Comparison of ENCODE assay signal across 18 cellular contexts in genomic region chrX:72128183-72128834, GRCh38. TPM values are rescaled to one million over a fixed set of nuclear protein-coding genes. Genes with fewer than 3 reads are reported as not detected.
DNase-seq lines count a peak whose midpoint lies in the region; ATAC-seq, FAIRE-seq and TF ChIP-seq lines count a peak whose summit lies in the region.
"Had no signal": no experiment of that assay in that cellular context is flagged by ENCODE, and none has a peak within 500 bp of the region (broad histone marks: within the 10 kb centered on the region; RNA-seq: fewer than 3 reads in every experiment).

No MANE protein-coding gene starts in this region.

- TF ChIP-seq CTCF in astrocyte (IDR thresholded peaks at IDR 0.05; ENCODE audit: insufficient read depth, low read depth, low read length), result no peak
- no peak for TF ChIP-seq CTCF in gastroesophageal sphincter (IDR thresholded peaks at IDR 0.05)
- no peak for TF ChIP-seq CTCF in nephron (IDR thresholded peaks at IDR 0.05; ENCODE audit: unreplicated experiment in 3 of 3)
- no peak for TF ChIP-seq CTCF in psoas muscle (IDR thresholded peaks at IDR 0.05)
- TF ChIP-seq CTCF in spleen (IDR thresholded peaks at IDR 0.05 in 8 of 11, conservative IDR thresholded peaks at IDR 0.05 in 3 of 11), result no peak

- no peak overlapping the region for H3K9ac ChIP-seq in astrocyte (ENCODE audit: low read length)
- H3K9ac ChIP-seq: BLaER1 had no signal

- peaks cover 4% of the 10 kb centered on the region for H4K20me1 ChIP-seq in astrocyte (ENCODE audit: insufficient read depth, low read length)

- no peak for ATAC-seq in gastroesophageal sphincter
- ATAC-seq in psoas muscle, result no peak
- no peak for ATAC-seq in stimulated activated naive CD8-positive, alpha-beta T cell treated with anti-CD3 and anti-CD28 coated beads, Interleukin-15, Interleukin-2, amounts not matched to agents 100 U/mL and 50 U/mL, for 24 hours

- H3K36me3 ChIP-seq in astrocyte (ENCODE audit: insufficient read depth, low read length), result no peaks in the 10 kb centered on the region
- H3K36me3 ChIP-seq in gastroesophageal sphincter, result no peaks in the 10 kb centered on the region
- H3K36me3 ChIP-seq in psoas muscle (ENCODE audit: insufficient read depth in 1 of 2, low read depth in 1 of 2), result no peaks in the 10 kb centered on the region
- peaks cover 0 to 7% (median 0%) of the 10 kb centered on the region in 6 donors for H3K36me3 ChIP-seq in spleen
- H3K36me3 ChIP-seq: BLaER1, SJSA1 had no signal

- TF ChIP-seq POLR2A in gastroesophageal sphincter (IDR thresholded peaks at IDR 0.05), result no peak
- no peak for TF ChIP-seq POLR2A in spleen (IDR thresholded peaks at IDR 0.05)

- H3K36me3 Mint-ChIP-seq in astrocyte (ENCODE audit: low read depth, unreplicated experiment) (peaks cover 7% of the 10 kb centered on the region), nephron (ENCODE audit: low read depth) (peaks cover 21% of the 10 kb centered on the region)

- H3K27me3 Mint-ChIP-seq in astrocyte (ENCODE audit: low read depth, unreplicated experiment) (no peaks in the 10 kb centered on the region), nephron (ENCODE audit: low read depth) (no peaks in the 10 kb centered on the region)

- H3K4me2 ChIP-seq in astrocyte (ENCODE audit: low read length), result peak overlapping the region; percentile 5
- H3K4me2 ChIP-seq: BLaER1 had no signal

- DNase-seq in astrocyte (ENCODE audit: low read depth) (no peak), psoas muscle (no peak), iPS-NIHi11 (ENCODE audit: low spot score) (no peak), spleen (no peak)
- no peak for DNase-seq in stimulated activated naive CD8-positive, alpha-beta T cell treated with anti-CD3 and anti-CD28 coated beads, Interleukin-15, Interleukin-2, amounts not matched to agents 100 U/mL and 50 U/mL, for 24 hours
- DNase-seq: KG1, NCI-H1436 treated with DMSO at 0.1 percent for 48 hours, NCI-H1930 had no signal

- H2AFZ ChIP-seq in astrocyte (ENCODE audit: low read depth, low read length), result no peak overlapping the region

- no peak for TF ChIP-seq EP300 in gastroesophageal sphincter (IDR thresholded peaks at IDR 0.05)

- H3K4me1 Mint-ChIP-seq in astrocyte (ENCODE audit: low read depth, unreplicated experiment), result peaks cover 26% of the 10 kb centered on the region
- H3K4me1 Mint-ChIP-seq in nephron, result peaks cover 62% of the 10 kb centered on the region

- H3K27me3 ChIP-seq in astrocyte (ENCODE audit: insufficient read depth, low read length), result no peaks in the 10 kb centered on the region
- H3K27me3 ChIP-seq in gastroesophageal sphincter, result no peaks in the 10 kb centered on the region
- H3K27me3 ChIP-seq in psoas muscle (ENCODE audit: insufficient read depth in 3 of 3, low read length in 2 of 3), result peaks cover 0 to 53% (median 0%) of the 10 kb centered on the region in 3 donors
- H3K27me3 ChIP-seq in spleen (replicated peaks in 1 of 7), result peaks cover 0 to 54% (median 8%) of the 10 kb centered on the region in 7 donors
- H3K27me3 ChIP-seq: SJSA1 had no signal

- H3K9me3 Mint-ChIP-seq in astrocyte (ENCODE audit: unreplicated experiment) (no peaks in the 10 kb centered on the region), nephron (peaks cover 15% of the 10 kb centered on the region)
- H3K9me3 Mint-ChIP-seq: CD4-positive, alpha-beta T cell had no signal

- WGBS in gastroesophageal sphincter (ENCODE audit: low coverage in 1 of 2), 2 donors, result 57 to 66% methylated on average over 1 to 3 of the region's 4 CpGs
- 62 to 69% (median 62%) methylated on average over 4 of the region's 4 CpGs for WGBS in psoas muscle, 3 donors
- WGBS in spleen, 5 donors, result 68 to 94% (median 89%) methylated on average over 3 to 4 of the region's 4 CpGs

- H3K9me3 ChIP-seq in astrocyte (ENCODE audit: insufficient read depth, low read depth, low read length) (no peaks in the 10 kb centered on the region), gastroesophageal sphincter (no peaks in the 10 kb centered on the region), psoas muscle (no peaks in the 10 kb centered on the region), spleen (no peaks in the 10 kb centered on the region)
- H3K9me3 ChIP-seq: BLaER1, SJSA1 had no signal

- no peak overlapping the region for H3K4me3 ChIP-seq in astrocyte (ENCODE audit: insufficient read depth, low read depth, low read length)
- no peak overlapping the region for H3K4me3 ChIP-seq in gastroesophageal sphincter
- no peak overlapping the region for H3K4me3 ChIP-seq in psoas muscle
- no peak overlapping the region for H3K4me3 ChIP-seq in spleen
- H3K4me3 ChIP-seq: BLaER1, SJSA1 had no signal

- H3K27ac ChIP-seq in astrocyte (ENCODE audit: low read depth, low read length) (no peak overlapping the region), gastroesophageal sphincter (peak overlapping the region in 3 of 4 donors; percentile 7 to 80 (median 38)), psoas muscle (no peak overlapping the region), spleen (no peak overlapping the region)
- H3K27ac ChIP-seq: BLaER1, SJSA1 had no signal

- H3K4me3 Mint-ChIP-seq in astrocyte (ENCODE audit: unreplicated experiment) (no peak overlapping the region), nephron (peak overlapping the region; percentile 23 to 78 (median 72))

- FAIRE-seq in astrocyte (lab: Jason Lieb, UNC), result no peak
- FAIRE-seq: G401.6, GM12892, GM18507, RCC 7860 had no signal

- H3K27ac Mint-ChIP-seq in astrocyte (ENCODE audit: unreplicated experiment) (no peak overlapping the region), nephron (peak overlapping the region; percentile 54 to 67 (median 62))
- H3K27ac Mint-ChIP-seq: CD4-positive, alpha-beta T cell had no signal

- H3K79me2 ChIP-seq in astrocyte (ENCODE audit: insufficient read depth, low read length), result no peaks in the 10 kb centered on the region

- intact Hi-C loops in psoas muscle (cut with DNase I), result loop anchor here in 1 of 2 donors (5.0 kb wide), 1 partner anchor 111 kb away; no protein-coding TSS in a partner anchor
- intact Hi-C loops in spleen (cut with DNase I; ENCODE audit: low total_unique reads), result loop anchor here (5.0 kb wide), 1 partner anchor 111 kb away; no protein-coding TSS in a partner anchor

- H3K4me1 ChIP-seq in astrocyte (ENCODE audit: insufficient read depth, low read length) (peaks cover 30% of the 10 kb centered on the region), gastroesophageal sphincter (peaks cover 10 to 87% (median 17%) of the 10 kb centered on the region in 3 donors), psoas muscle (no peaks in the 10 kb centered on the region), spleen (peaks cover 0 to 61% (median 33%) of the 10 kb centered on the region in 6 donors)

RNA-seq across cellular contexts. Expression of gene RTL5, which starts 3.4 kb away (rescaled TPM):
- total RNA-seq in astrocyte, result 13.2 and 16.1 TPM in 2 replicates
- 10 to 100 TPM in 2 of 4 donors, 1 to 10 TPM in 2; 8.8 to 19.0 (median 9.9) TPM for total RNA-seq in gastroesophageal sphincter
- 1 to 10 TPM in 3 of 4 donors, under 1 TPM in 1; 0.91 to 2.2 (median 1.3) TPM for total RNA-seq in psoas muscle
- polyA plus RNA-seq in psoas muscle, result under 1 TPM; 0.37 to 0.66 (median 0.48) TPM
- 1 to 10 TPM; 2.7 to 5.9 (median 4.2) TPM for total RNA-seq in spleen
- polyA plus RNA-seq in spleen, result under 1 TPM; 0.46 to 0.99 (median 0.61) TPM
- total RNA-seq: HT1080 had no signal

RNA-seq across cellular contexts. Expression of gene PIN4, which starts 53.2 kb away (rescaled TPM):
- 7.9 and 8.7 TPM in 2 replicates for total RNA-seq in astrocyte
- total RNA-seq in gastroesophageal sphincter, result 10 to 100 TPM in 1 of 4 donors, 1 to 10 TPM in 3; 5.7 to 10.6 (median 8.8) TPM
- total RNA-seq in psoas muscle, result 1 to 10 TPM; 8.3 to 8.9 (median 8.6) TPM
- 10 to 100 TPM; 11.0 to 19.3 (median 12.1) TPM for polyA plus RNA-seq in psoas muscle
- total RNA-seq in spleen, result 10 to 100 TPM in 3 of 7 donors, 1 to 10 TPM in 4; 6.0 to 11.7 (median 9.9) TPM
- polyA plus RNA-seq in spleen, result 10 to 100 TPM; 15.8 to 22.0 (median 18.3) TPM

Comparison
In these comparisons a context has a peak if more than half of its experiments do, and no peak if none do; other contexts are left out.
1. H3K27ac ChIP-seq: peak in gastroesophageal sphincter (3 of 4); none in astrocyte (single experiment), psoas muscle (single experiment) and spleen (0 of 8).